In the genomic region with DNA sequence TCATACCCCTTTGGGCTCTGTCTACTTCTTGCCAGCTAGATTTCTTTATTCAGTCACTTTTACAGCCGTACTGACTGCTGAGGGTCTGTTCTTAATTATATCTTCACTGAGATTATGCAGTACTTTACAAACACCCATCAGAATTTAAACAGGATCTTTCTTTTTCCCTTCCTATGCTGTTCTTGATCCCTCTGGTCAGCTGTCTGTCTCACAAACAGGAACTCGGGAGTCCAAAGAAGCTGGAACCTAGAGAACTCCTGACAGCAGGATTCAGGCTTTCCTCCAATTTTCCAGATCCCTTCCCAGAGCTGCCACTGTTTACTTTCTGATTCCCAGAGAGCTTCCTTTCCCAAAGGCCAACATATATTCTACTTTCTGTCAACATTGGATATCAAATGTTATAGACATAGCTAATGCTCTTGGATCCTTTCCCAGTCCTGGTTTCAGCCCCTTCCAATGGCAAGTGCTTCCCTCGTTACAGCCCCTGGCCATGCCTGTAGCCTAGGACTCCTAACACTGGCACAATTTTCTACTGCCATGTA, we compare ENCODE assay signal across 9 cellular contexts. TPM values are rescaled to one million over a fixed set of nuclear protein-coding genes. Genes with fewer than 3 reads are reported as not detected.
DNase-seq lines count a peak whose midpoint lies in the region; ATAC-seq and TF ChIP-seq lines count a peak whose summit lies in the region.
"Had no signal": no experiment of that assay in that cellular context is flagged by ENCODE, and none has a peak within 500 bp of the region (broad histone marks: within the 10 kb centered on the region; RNA-seq: fewer than 3 reads in every experiment).

No MANE protein-coding gene starts in this region.

- intact Hi-C loops in esophagus squamous epithelium (cut with DNase I) = no loop called here

- H3K4me1 ChIP-seq in esophagus squamous epithelium = peaks cover 0 to 37% (median 14%) of the 10 kb centered on the region in 3 donors

- H3K36me3 ChIP-seq in esophagus squamous epithelium (peaks cover 0 to 54% (median 0%) of the 10 kb centered on the region in 3 donors), WERI-Rb-1 (peaks cover 7% of the 10 kb centered on the region)

- peak; percentile 91 for DNase-seq in DMS153 (lab: John Stamatoyannopoulos, UW)
- DNase-seq in NCI-H2171 (lab: John Stamatoyannopoulos, UW) = peak; percentile 25
- no peak for DNase-seq in esophagus squamous epithelium (lab: John Stamatoyannopoulos, UW)
- DNase-seq in osteocyte (ENCODE audit: extremely low spot score, unreplicated experiment) = no peak
- DNase-seq in WERI-Rb-1 = no peak
- no peak for DNase-seq in CD1c-positive myeloid dendritic cell (ENCODE audit: extremely low spot score)
- no peak for DNase-seq in LoVo (ENCODE audit: low spot score)
- DNase-seq: effector CD4-positive, alpha-beta T cell had no signal

- H3K9me3 ChIP-seq in esophagus squamous epithelium = no peaks in the 10 kb centered on the region
- no peaks in the 10 kb centered on the region for H3K9me3 ChIP-seq in WERI-Rb-1 (ENCODE audit: severe bottlenecking)

- peak overlapping the region; percentile 95 for H3K27ac Mint-ChIP-seq in osteocyte (ENCODE audit: unreplicated experiment)

- peak overlapping the region; percentile 43 for H3K4me3 Mint-ChIP-seq in osteocyte (ENCODE audit: unreplicated experiment)

- H3K36me3 Mint-ChIP-seq in osteocyte (ENCODE audit: unreplicated experiment) = peaks cover 11% of the 10 kb centered on the region

- H3K27ac ChIP-seq in esophagus squamous epithelium = peak overlapping the region in 3 of 4 donors; percentile 55 to 75 (median 72)
- H3K27ac ChIP-seq in WERI-Rb-1 = no peak overlapping the region

- no peaks in the 10 kb centered on the region for H3K27me3 Mint-ChIP-seq in osteocyte (ENCODE audit: unreplicated experiment)

- H3K4me3 ChIP-seq in esophagus squamous epithelium = no peak overlapping the region
- H3K4me3 ChIP-seq in WERI-Rb-1 (ENCODE audit: low read depth, low read length) = no peak overlapping the region

- TF ChIP-seq CTCF in esophagus squamous epithelium (IDR thresholded peaks at IDR 0.05) (no peak), osteocyte (IDR thresholded peaks at IDR 0.05) (no peak), WERI-Rb-1 (IDR thresholded peaks at IDR 0.05; ENCODE audit: low read depth, low read length) (no peak)

- no peak for TF ChIP-seq POLR2A in esophagus squamous epithelium (IDR thresholded peaks at IDR 0.05)

- WGBS in esophagus squamous epithelium, 2 donors = 43 to 65% methylated on average over 3 of the region's 3 CpGs

- ATAC-seq in HG02588 (IDR thresholded peaks at IDR 0.05; ENCODE audit: unreplicated experiment) = no peak

- H3K27me3 ChIP-seq in esophagus squamous epithelium = no peaks in the 10 kb centered on the region
- H3K27me3 ChIP-seq in WERI-Rb-1 (ENCODE audit: insufficient read depth, low read depth, severe bottlenecking) = no peaks in the 10 kb centered on the region

- H3K9me3 Mint-ChIP-seq in osteocyte (ENCODE audit: unreplicated experiment) = no peaks in the 10 kb centered on the region

- peaks cover 28% of the 10 kb centered on the region for H3K4me1 Mint-ChIP-seq in osteocyte (ENCODE audit: unreplicated experiment)

RNA-seq across cellular contexts. Expression of a gene that starts 59.5 kb away (rescaled TPM):
- total RNA-seq in esophagus squamous epithelium (10 to 100 TPM; 23.7 to 58.9 (median 39.2) TPM), osteocyte (39.4 and 42.1 TPM in 2 replicates)

Comparison
In these comparisons a context has a peak if more than half of its experiments do, and no peak if none do; other contexts are left out.
1. DNase-seq: peak in DMS153 (single experiment) and NCI-H2171 (single experiment); none in esophagus squamous epithelium (single experiment), osteocyte (single experiment), WERI-Rb-1 (single experiment), CD1c-positive myeloid dendritic cell (single experiment) and LoVo (single experiment).